ENCODE assay signal across 9 cellular contexts in the genomic region with DNA sequence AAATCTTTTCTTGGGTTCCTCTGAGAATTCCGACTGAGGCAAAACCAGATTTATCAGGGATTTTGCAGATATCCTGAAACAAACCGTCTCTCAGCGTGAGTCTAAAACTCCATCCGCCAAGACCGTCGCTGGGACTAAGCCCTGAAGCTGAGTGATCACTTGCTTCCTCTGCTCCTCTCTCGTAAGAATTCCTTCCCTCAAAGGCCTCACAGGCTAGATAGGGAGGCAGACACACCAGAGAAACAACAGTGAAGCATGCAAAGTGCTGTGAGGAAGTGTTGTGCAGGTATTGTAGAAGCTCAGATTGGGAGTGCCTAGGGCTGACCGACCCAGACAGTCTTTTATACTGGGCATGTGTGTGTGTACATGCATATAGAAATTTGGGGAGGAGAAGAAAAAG.
"Had no signal": no experiment of that assay in that cellular context is flagged by ENCODE, and none has a peak within 500 bp of the region (broad histone marks: within the 10 kb centered on the region; RNA-seq: fewer than 3 reads in every experiment).

No MANE protein-coding gene starts in this region.

- H2AFZ ChIP-seq: GM23248 had no signal

- H3K27ac ChIP-seq: GM23248, HL-60 had no signal

- H3K9ac ChIP-seq: GM23248 had no signal

- H3K27ac Mint-ChIP-seq: HFFc6, IgD-negative memory B cell had no signal

- FAIRE-seq: HepG2 had no signal

- H3K36me3 ChIP-seq: HAP-1 had no signal

- H3K9me3 Mint-ChIP-seq: HFFc6 had no signal

- DNase-seq: GM23248, H7, HFFc6, KBM-7 had no signal

- H3K9me3 ChIP-seq: HAP-1 had no signal

- H3K4me3 Mint-ChIP-seq: HFFc6, IgD-negative memory B cell had no signal

- ATAC-seq: HCT116, HepG2 had no signal

- H3K4me1 Mint-ChIP-seq: IgD-negative memory B cell had no signal

- H3K4me3 ChIP-seq: GM23248, HAP-1 had no signal

- H3K36me3 Mint-ChIP-seq: IgD-negative memory B cell had no signal

- H3K4me1 ChIP-seq: HAP-1 had no signal
